24 cellular contexts compared by ENCODE assay signal in the genomic region with DNA sequence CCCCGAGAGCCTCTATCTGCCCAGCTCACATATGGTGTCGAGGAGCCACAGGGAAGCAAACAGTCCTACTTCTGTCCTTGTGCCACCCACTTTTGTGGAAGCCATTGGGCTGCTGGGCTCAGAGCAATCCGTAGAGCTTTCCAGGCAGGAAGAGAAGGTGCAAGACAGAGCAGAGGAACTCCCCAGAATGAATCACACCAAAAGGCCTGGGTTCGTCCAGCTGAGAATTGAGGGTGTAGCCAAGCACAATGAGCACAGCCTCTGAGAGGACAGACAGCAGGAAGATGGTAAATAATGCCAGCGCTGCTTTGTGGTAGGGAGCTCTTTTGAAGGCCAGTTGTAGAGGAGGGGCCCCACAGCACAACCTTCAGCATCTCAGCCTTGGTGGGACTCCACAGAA.
"Had no signal": no experiment of that assay in that cellular context is flagged by ENCODE, and none has a peak within 500 bp of the region (broad histone marks: within the 10 kb centered on the region; RNA-seq: fewer than 3 reads in every experiment).

No MANE protein-coding gene starts in this region.

- ATAC-seq: gastroesophageal sphincter; left cardiac atrium; lower lobe of right lung; psoas muscle; right lobe of liver; stimulated activated memory B cell treated with anti-CD40 and anti-IgM and Interleukin-4, amounts not matched to agents 10 μg/mL and 1 μg/mL and 100 μg/mL, for 72 hours had no signal

- H3K4me1 Mint-ChIP-seq: naive B cell had no signal

- H3K27ac Mint-ChIP-seq: naive B cell; nephron; stimulated activated memory B cell treated with anti-CD40 and anti-IgM and Interleukin-4, amounts not matched to agents 10 μg/mL and 1 μg/mL and 100 μg/mL, for 72 hours; stimulated activated naive CD8-positive, alpha-beta T cell treated with anti-CD3 and anti-CD28 coated beads, Interleukin-15, Interleukin-2, amounts not matched to agents 100 ng/mL and 50 ng/mL, for 24 hours had no signal

- H3K9me3 Mint-ChIP-seq: immature natural killer cell; naive B cell; nephron; stimulated activated memory B cell treated with anti-CD40 and anti-IgM and Interleukin-4, amounts not matched to agents 10 μg/mL and 1 μg/mL and 100 μg/mL, for 72 hours; stimulated activated naive CD8-positive, alpha-beta T cell treated with anti-CD3 and anti-CD28 coated beads, Interleukin-15, Interleukin-2, amounts not matched to agents 100 ng/mL and 50 ng/mL, for 24 hours had no signal

- H3K9me3 ChIP-seq: esophagus muscularis mucosa, gastroesophageal sphincter, left ventricle myocardium inferior, lower lobe of right lung, neutrophil, psoas muscle, right lobe of liver, tibial artery, upper lobe of left lung, uterus had no signal

- H3K4me1 ChIP-seq: lower lobe of right lung, psoas muscle, right lobe of liver, tibial artery, upper lobe of left lung, uterus had no signal

- H3K27ac ChIP-seq: dorsolateral prefrontal cortex, esophagus muscularis mucosa, gastroesophageal sphincter, left ventricle myocardium inferior, lower lobe of right lung, neutrophil, psoas muscle, right lobe of liver, tibial artery, upper lobe of left lung, uterus had no signal

- H3K36me3 Mint-ChIP-seq: immature natural killer cell; naive B cell; stimulated activated memory B cell treated with anti-CD40 and anti-IgM and Interleukin-4, amounts not matched to agents 10 μg/mL and 1 μg/mL and 100 μg/mL, for 72 hours had no signal

- H3K4me3 ChIP-seq: dorsolateral prefrontal cortex, esophagus muscularis mucosa, gastroesophageal sphincter, left ventricle myocardium inferior, lower lobe of right lung, psoas muscle, right lobe of liver, tibial artery, upper lobe of left lung, uterus had no signal

- H3K4me3 Mint-ChIP-seq: immature natural killer cell; nephron; stimulated activated memory B cell treated with anti-CD40 and anti-IgM and Interleukin-4, amounts not matched to agents 10 μg/mL and 1 μg/mL and 100 μg/mL, for 72 hours; stimulated activated naive CD8-positive, alpha-beta T cell treated with anti-CD3 and anti-CD28 coated beads, Interleukin-15, Interleukin-2, amounts not matched to agents 100 ng/mL and 50 ng/mL, for 24 hours had no signal

- H3K36me3 ChIP-seq: esophagus muscularis mucosa, gastroesophageal sphincter, left ventricle myocardium inferior, lower lobe of right lung, neutrophil, right lobe of liver, tibial artery, upper lobe of left lung, uterus had no signal

- FAIRE-seq: kidney had no signal

- DNase-seq: cortex of kidney; dorsolateral prefrontal cortex; effector CD8-positive, alpha-beta T cell; glutamatergic neuron; immature natural killer cell; kidney; left cardiac atrium; left ventricle myocardium inferior; lower lobe of right lung; mesenchymal stem cell; naive B cell; psoas muscle; retina; right lobe of liver; stimulated activated CD4-positive, alpha-beta T cell treated with anti-CD3 and anti-CD28 coated beads, Interleukin-4, amount 100 ng/mL, for 24 hours; tibial artery; uterus had no signal

- H3K27me3 ChIP-seq: dorsolateral prefrontal cortex, neutrophil, right lobe of liver, upper lobe of left lung, uterus had no signal
